In genomic region chr9:99851028-99851822, GRCh38 we compare ENCODE assay signal across 9 cellular contexts. TPM values are rescaled to one million over a fixed set of nuclear protein-coding genes. Genes with fewer than 3 reads are reported as not detected.
DNase-seq lines count a peak whose midpoint lies in the region; ATAC-seq, FAIRE-seq and TF ChIP-seq lines count a peak whose summit lies in the region.
"Had no signal": no experiment of that assay in that cellular context is flagged by ENCODE, and none has a peak within 500 bp of the region (broad histone marks: within the 10 kb centered on the region; RNA-seq: fewer than 3 reads in every experiment).

No MANE protein-coding gene starts in this region.

- H3K4me1 Mint-ChIP-seq in central memory CD8-positive, alpha-beta T cell = peaks cover 36% of the 10 kb centered on the region

- peak; percentile 20 for DNase-seq in GM18507 (ENCODE audit: extremely low spot score, insufficient read length, low read depth)
- peak in 1 of 2 donors; percentile 57 for DNase-seq in central memory CD8-positive, alpha-beta T cell (ENCODE audit: low spot score in 2 of 2)
- no peak for DNase-seq in HT-29 (ENCODE audit: low spot score)
- no peak for DNase-seq in NCI-H345 (lab: John Stamatoyannopoulos, UW)
- no peak for DNase-seq in AG08395 (ENCODE audit: low spot score)
- no peak for DNase-seq in tibial artery

- H3K27me3 Mint-ChIP-seq in central memory CD8-positive, alpha-beta T cell = no peaks in the 10 kb centered on the region

- ATAC-seq in GM21423 (IDR thresholded peaks at IDR 0.05; ENCODE audit: unreplicated experiment) = peak; percentile 92
- ATAC-seq in HG03457 (IDR thresholded peaks at IDR 0.05; ENCODE audit: unreplicated experiment) = peak; percentile 92
- peak; percentile 97 for ATAC-seq in central memory CD8-positive, alpha-beta T cell (replicated peaks; ENCODE audit: extremely low read depth, poor library complexity, severe bottlenecking)

- FAIRE-seq in GM18507 (lab: Jason Lieb, UNC) = peak; percentile 94

- no peak overlapping the region for H3K27ac ChIP-seq in tibial artery
- H3K27ac ChIP-seq: ascending aorta had no signal

- H3K4me3 Mint-ChIP-seq in central memory CD8-positive, alpha-beta T cell = peak overlapping the region; percentile 56

- intact Hi-C loops in tibial artery (cut with DNase I; ENCODE audit: low total_unique reads) = no loop called here

- TF ChIP-seq CTCF in tibial artery (IDR thresholded peaks at IDR 0.05) = no peak

- H3K4me3 ChIP-seq in tibial artery = no peak overlapping the region
- H3K4me3 ChIP-seq: ascending aorta had no signal

- H3K9me3 Mint-ChIP-seq in central memory CD8-positive, alpha-beta T cell = no peaks in the 10 kb centered on the region

- H3K4me1 ChIP-seq in tibial artery = peaks cover 0 to 9% (median 0%) of the 10 kb centered on the region in 4 donors
- H3K4me1 ChIP-seq: ascending aorta had no signal

- peaks cover 15 to 24% (median 21%) of the 10 kb centered on the region in 3 donors for H3K36me3 ChIP-seq in tibial artery

- peaks cover 7% of the 10 kb centered on the region for H3K36me3 Mint-ChIP-seq in central memory CD8-positive, alpha-beta T cell (ENCODE audit: insufficient read depth)

- H3K27me3 ChIP-seq in tibial artery = no peaks in the 10 kb centered on the region
- H3K27me3 ChIP-seq: ascending aorta had no signal

- no peaks in the 10 kb centered on the region for H3K9me3 ChIP-seq in tibial artery
- H3K9me3 ChIP-seq: ascending aorta had no signal

- peak overlapping the region; percentile 47 for H3K27ac Mint-ChIP-seq in central memory CD8-positive, alpha-beta T cell (ENCODE audit: low read depth)

RNA-seq across cellular contexts. Expression of gene NR4A3, which starts 29.5 kb away (rescaled TPM):
- total RNA-seq in HT-29 (2014; rRNA removed; shearing (Covaris generic)) = 0.13 TPM in 1 of 2 replicates, not detected in the other

RNA-seq across cellular contexts. Expression of gene STX17, which starts 55.2 kb away (rescaled TPM):
- 7.4 and 7.6 TPM in 2 replicates for total RNA-seq in HT-29 (2014; rRNA removed; shearing (Covaris generic))
